Comparison of ENCODE assay signal across 26 cellular contexts in the genomic region with DNA sequence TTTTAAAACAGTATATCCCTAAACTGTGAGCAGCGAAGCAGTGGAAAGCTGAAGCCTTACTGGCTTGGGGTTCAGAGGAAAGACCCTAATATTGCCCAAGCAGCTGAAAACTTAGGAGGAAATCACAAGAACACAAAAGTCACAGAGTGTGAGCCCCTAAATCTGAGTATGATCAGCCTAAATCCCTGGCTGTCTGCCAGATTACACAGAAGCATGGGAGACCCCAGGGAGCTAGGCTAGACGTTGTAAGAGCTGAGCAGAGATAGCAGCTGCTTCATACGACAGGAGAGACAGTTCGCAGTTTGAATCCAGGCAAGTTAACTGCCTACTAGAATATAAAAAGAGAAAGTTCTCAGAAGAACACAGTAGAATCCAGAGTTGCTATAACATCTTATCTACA.
DNase-seq lines count a peak whose midpoint lies in the region; ATAC-seq and TF ChIP-seq lines count a peak whose summit lies in the region.
"Had no signal": no experiment of that assay in that cellular context is flagged by ENCODE, and none has a peak within 500 bp of the region (broad histone marks: within the 10 kb centered on the region; RNA-seq: fewer than 3 reads in every experiment).

No MANE protein-coding gene starts in this region.

- H3K36me3 ChIP-seq in cardiac muscle cell (no peaks in the 10 kb centered on the region), right atrium auricular region (no peaks in the 10 kb centered on the region), ectodermal cell (ENCODE audit: control insufficient read depth, insufficient read depth, low read length) (no peaks in the 10 kb centered on the region)
- H3K36me3 ChIP-seq: esophagus squamous epithelium, tibial artery had no signal

- TF ChIP-seq CTCF in cardiac muscle cell (IDR thresholded peaks at IDR 0.05; ENCODE audit: low read depth, low read length): no peak
- no peak for TF ChIP-seq CTCF in right atrium auricular region (IDR thresholded peaks at IDR 0.05)
- no peak for TF ChIP-seq CTCF in type B pancreatic cell (conservative IDR thresholded peaks at IDR 0.05)
- no peak for TF ChIP-seq CTCF in omental fat pad (IDR thresholded peaks at IDR 0.05)

- peaks cover 3% of the 10 kb centered on the region for H3K9me3 Mint-ChIP-seq in type B pancreatic cell

- peak overlapping the region; percentile 4 for H3K27ac Mint-ChIP-seq in type B pancreatic cell
- H3K27ac Mint-ChIP-seq: progenitor cell of endocrine pancreas had no signal

- H3K4me3 ChIP-seq in cardiac muscle cell (no peak overlapping the region), right atrium auricular region (no peak overlapping the region), ectodermal cell (ENCODE audit: insufficient read depth, low read depth, low read length) (no peak overlapping the region)
- H3K4me3 ChIP-seq: esophagus squamous epithelium, skin epidermis, tibial artery had no signal

- WGBS in ectodermal cell, 2 experiments: 63 to 67% methylated on average over 4 of the region's 4 CpGs

- peaks cover 15% of the 10 kb centered on the region for H3K4me1 Mint-ChIP-seq in type B pancreatic cell (ENCODE audit: unreplicated experiment)

- no peak overlapping the region for H3K4me3 Mint-ChIP-seq in type B pancreatic cell
- H3K4me3 Mint-ChIP-seq: CD8-positive, alpha-beta memory T cell; naive thymus-derived CD8-positive, alpha-beta T cell had no signal

- H3K27ac ChIP-seq in cardiac muscle cell (peak overlapping the region; percentile 78), right atrium auricular region (no peak overlapping the region), ectodermal cell (ENCODE audit: insufficient read depth, low read depth, low read length, poor library complexity, severe bottlenecking) (peak overlapping the region; percentile 27)
- H3K27ac ChIP-seq: esophagus squamous epithelium, skin epidermis, tibial artery, VCaP had no signal

- no peaks in the 10 kb centered on the region for H3K27me3 Mint-ChIP-seq in type B pancreatic cell
- H3K27me3 Mint-ChIP-seq: CD8-positive, alpha-beta memory T cell; naive thymus-derived CD8-positive, alpha-beta T cell; progenitor cell of endocrine pancreas had no signal

- H3K27me3 ChIP-seq in cardiac muscle cell (no peaks in the 10 kb centered on the region), right atrium auricular region (no peaks in the 10 kb centered on the region), ectodermal cell (ENCODE audit: control insufficient read depth, insufficient read depth, low read length, poor library complexity, severe bottlenecking) (no peaks in the 10 kb centered on the region)
- H3K27me3 ChIP-seq: esophagus squamous epithelium, tibial artery had no signal

- no peaks in the 10 kb centered on the region for H3K9me3 ChIP-seq in cardiac muscle cell (ENCODE audit: low read depth)
- H3K9me3 ChIP-seq in right atrium auricular region: no peaks in the 10 kb centered on the region
- H3K9me3 ChIP-seq in ectodermal cell (ENCODE audit: control insufficient read depth, low read length): no peaks in the 10 kb centered on the region
- H3K9me3 ChIP-seq: tibial artery had no signal

- peaks cover 10% of the 10 kb centered on the region for H3K36me3 Mint-ChIP-seq in type B pancreatic cell

- peaks cover 18% of the 10 kb centered on the region for H3K4me1 ChIP-seq in cardiac muscle cell (ENCODE audit: low read depth)
- peaks cover 0 to 15% of the 10 kb centered on the region in 2 donors for H3K4me1 ChIP-seq in right atrium auricular region
- peaks cover 9% of the 10 kb centered on the region for H3K4me1 ChIP-seq in ectodermal cell (ENCODE audit: control insufficient read depth, insufficient read depth, low read length)
- H3K4me1 ChIP-seq: esophagus squamous epithelium, tibial artery had no signal

- no peak for ATAC-seq in omental fat pad (ENCODE audit: low FRiP score)
- ATAC-seq: naive thymus-derived CD8-positive, alpha-beta T cell; Panc1 had no signal

- DNase-seq in cardiac muscle cell (ENCODE audit: low read depth in 1 of 2, low spot score in 1 of 2): peak in 1 of 2 donors; percentile 10
- DNase-seq in right atrium auricular region (ENCODE audit: low spot score): no peak
- DNase-seq in NCI-H69 (lab: John Stamatoyannopoulos, UW): peak; percentile 75
- DNase-seq in type B pancreatic cell (ENCODE audit: extremely low spot score, unreplicated experiment): no peak
- DNase-seq in occipital lobe (lab: John Stamatoyannopoulos, UW): no peak
- no peak for DNase-seq in anterior cingulate cortex (lab: John Stamatoyannopoulos, UW)
- no peak for DNase-seq in omental fat pad (ENCODE audit: low spot score)
- DNase-seq: activated CD8-positive, alpha-beta memory T cell treated with anti-CD3 and anti-CD28 coated beads, Interleukin-2, amount 50 U/mL, for 48 hours; caudate nucleus; CD8-positive, alpha-beta memory T cell; effector CD4-positive, alpha-beta T cell; esophagus squamous epithelium; H7; Kasumi-1; naive thymus-derived CD8-positive, alpha-beta T cell; NCI-H1105; NCI-H2107; NCI-H774; stimulated activated naive CD4-positive, alpha-beta T cell treated with Interleukin-2 at 50 U/mL for 16 hours; T-helper 2 cell; tibial artery had no signal

Comparison
In these comparisons a context has a peak if more than half of its experiments do, and no peak if none do; other contexts are left out.
1. H3K27ac ChIP-seq: peak in cardiac muscle cell (single experiment) and ectodermal cell (single experiment); none in right atrium auricular region (0 of 2).